In genomic region chr4:112766422-112766821, GRCh38 we compare ENCODE assay signal across 10 cellular contexts.
DNase-seq lines count a peak whose midpoint lies in the region; ATAC-seq, FAIRE-seq and TF ChIP-seq lines count a peak whose summit lies in the region.
"Had no signal": no experiment of that assay in that cellular context is flagged by ENCODE, and none has a peak within 500 bp of the region (broad histone marks: within the 10 kb centered on the region; RNA-seq: fewer than 3 reads in every experiment).

No MANE protein-coding gene starts in this region.

- FAIRE-seq in astrocyte (lab: Jason Lieb, UNC) (no peak), GM19239 (lab: Jason Lieb, UNC) (no peak)
- FAIRE-seq: islet of Langerhans had no signal

- H4K20me1 ChIP-seq in astrocyte (ENCODE audit: insufficient read depth, low read length) = no peaks in the 10 kb centered on the region

- H3K4me1 Mint-ChIP-seq in astrocyte (ENCODE audit: low read depth, unreplicated experiment) = no peaks in the 10 kb centered on the region
- H3K4me1 Mint-ChIP-seq in nephron = peaks cover 13% of the 10 kb centered on the region
- H3K4me1 Mint-ChIP-seq: B cell had no signal

- no peaks in the 10 kb centered on the region for H3K79me2 ChIP-seq in astrocyte (ENCODE audit: insufficient read depth, low read length)

- no peak overlapping the region for H2AFZ ChIP-seq in astrocyte (ENCODE audit: low read depth, low read length)

- H3K9ac ChIP-seq in HUES48 (ENCODE audit: low read depth, low read length) (no peak overlapping the region), astrocyte (ENCODE audit: low read length) (no peak overlapping the region)

- peak; percentile 39 for TF ChIP-seq CTCF in astrocyte (IDR thresholded peaks at IDR 0.05; ENCODE audit: insufficient read depth, low read depth, low read length)
- peak in 2 of 3 experiments; percentile 37 to 44 for TF ChIP-seq CTCF in nephron (IDR thresholded peaks at IDR 0.05; ENCODE audit: unreplicated experiment in 3 of 3)

- H3K36me3 Mint-ChIP-seq in astrocyte (ENCODE audit: low read depth, unreplicated experiment) (no peaks in the 10 kb centered on the region), nephron (ENCODE audit: low read depth) (no peaks in the 10 kb centered on the region)

- H3K27ac Mint-ChIP-seq in astrocyte (ENCODE audit: unreplicated experiment) = no peak overlapping the region
- peak overlapping the region in 1 of 3 experiments; percentile 13 for H3K27ac Mint-ChIP-seq in nephron
- H3K27ac Mint-ChIP-seq: B cell had no signal

- H3K27ac ChIP-seq in HUES48 (ENCODE audit: low read depth, low read length) = peak overlapping the region; percentile 27
- no peak overlapping the region for H3K27ac ChIP-seq in astrocyte (ENCODE audit: low read depth, low read length)

- no peak overlapping the region for H3K4me3 ChIP-seq in HUES48 (ENCODE audit: low read depth, low read length)
- H3K4me3 ChIP-seq in astrocyte (ENCODE audit: insufficient read depth, low read depth, low read length) = no peak overlapping the region

- H3K4me3 Mint-ChIP-seq in astrocyte (ENCODE audit: unreplicated experiment) (no peak overlapping the region), nephron (no peak overlapping the region)
- H3K4me3 Mint-ChIP-seq: B cell had no signal

- ATAC-seq in HG03025 (IDR thresholded peaks at IDR 0.05; ENCODE audit: low FRiP score, unreplicated experiment) = no peak

- no peak overlapping the region for H3K4me2 ChIP-seq in astrocyte (ENCODE audit: low read length)

- DNase-seq in NCI-H1417 (lab: John Stamatoyannopoulos, UW) = peak in 2 of 3 experiments; percentile 6 to 33
- no peak for DNase-seq in NCI-H1417 treated with DMSO at 0.1 percent for 48 hours (lab: John Stamatoyannopoulos, UW)
- DNase-seq in astrocyte (ENCODE audit: low read depth) = no peak
- no peak for DNase-seq in GM19239 (ENCODE audit: insufficient read length, low spot score)
- no peak for DNase-seq in stimulated activated naive CD4-positive, alpha-beta T cell treated with Interleukin-2 at 50 U/mL for 16 hours (lab: John Stamatoyannopoulos, UW)

- H3K9me3 ChIP-seq in HUES48 (ENCODE audit: control insufficient read depth, insufficient read depth, low read length) = no peaks in the 10 kb centered on the region
- no peaks in the 10 kb centered on the region for H3K9me3 ChIP-seq in astrocyte (ENCODE audit: insufficient read depth, low read depth, low read length)

- H3K36me3 ChIP-seq in HUES48 (ENCODE audit: control insufficient read depth, insufficient read depth, low read length) = no peaks in the 10 kb centered on the region
- no peaks in the 10 kb centered on the region for H3K36me3 ChIP-seq in astrocyte (ENCODE audit: insufficient read depth, low read length)

- no peaks in the 10 kb centered on the region for H3K9me3 Mint-ChIP-seq in astrocyte (ENCODE audit: unreplicated experiment)
- H3K9me3 Mint-ChIP-seq in nephron = no peaks in the 10 kb centered on the region

- H3K27me3 Mint-ChIP-seq in astrocyte (ENCODE audit: low read depth, unreplicated experiment) (no peaks in the 10 kb centered on the region), nephron (ENCODE audit: low read depth) (no peaks in the 10 kb centered on the region)

- peaks cover 23% of the 10 kb centered on the region for H3K4me1 ChIP-seq in HUES48 (ENCODE audit: control insufficient read depth, insufficient read depth, low read length)
- H3K4me1 ChIP-seq in astrocyte (ENCODE audit: insufficient read depth, low read length) = no peaks in the 10 kb centered on the region

- H3K27me3 ChIP-seq in HUES48 (ENCODE audit: control insufficient read depth, insufficient read depth, low read length) = no peaks in the 10 kb centered on the region
- H3K27me3 ChIP-seq in astrocyte (ENCODE audit: insufficient read depth, low read length) = no peaks in the 10 kb centered on the region

Comparison
In these comparisons a context has a peak if more than half of its experiments do, and no peak if none do; other contexts are left out.
1. DNase-seq: peak in NCI-H1417 (2 of 3); none in NCI-H1417 treated with DMSO at 0.1 percent for 48 hours (single experiment), astrocyte (single experiment), GM19239 (single experiment) and stimulated activated naive CD4-positive, alpha-beta T cell treated with Interleukin-2 at 50 U/mL for 16 hours (single experiment).